In the genomic region with DNA sequence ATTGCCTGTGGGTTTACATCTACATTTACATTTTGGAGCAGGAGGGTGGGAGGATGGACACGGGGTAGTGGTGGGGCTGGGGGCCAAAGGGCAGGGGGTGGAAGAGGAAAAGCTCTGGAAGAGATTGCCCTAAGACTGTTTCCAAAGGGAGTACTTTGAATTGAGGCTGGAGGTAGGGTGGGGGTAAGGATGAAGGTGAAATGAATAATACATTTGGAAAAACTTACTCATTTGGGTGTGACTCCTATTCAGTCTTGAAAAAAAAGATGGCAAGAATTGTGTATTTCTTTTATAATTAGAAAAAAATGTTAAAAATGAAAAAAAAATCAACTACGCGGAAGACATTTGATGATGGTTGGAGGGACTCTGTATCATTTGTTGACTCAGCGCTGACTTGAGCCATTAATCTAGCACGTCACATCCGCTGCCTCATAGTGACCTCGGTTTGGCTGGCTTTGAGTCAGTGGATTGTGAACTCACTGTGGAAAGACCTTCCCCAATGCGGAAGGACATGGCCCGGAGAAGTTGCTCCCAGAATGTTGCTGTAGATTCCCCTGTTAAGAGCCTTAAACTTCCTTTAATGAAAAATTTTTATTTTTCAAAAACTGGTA, we compare ENCODE assay signal across 9 cellular contexts. TPM values are rescaled to one million over a fixed set of nuclear protein-coding genes. Genes with fewer than 3 reads are reported as not detected.
A peak's percentile ranks its signal among the peaks of the same experiment; 100 is the strongest.
DNase-seq lines count a peak whose midpoint lies in the region; ATAC-seq and TF ChIP-seq lines count a peak whose summit lies in the region.
"Had no signal": no experiment of that assay in that cellular context is flagged by ENCODE, and none has a peak within 500 bp of the region (broad histone marks: within the 10 kb centered on the region; RNA-seq: fewer than 3 reads in every experiment).

No MANE protein-coding gene starts in this region.

- no peak overlapping the region for H3K27ac Mint-ChIP-seq in endothelial cell (ENCODE audit: unreplicated experiment)

- CTCF ChIA-PET in AG04449 (lab: Yijun Ruan, JAX) = interaction anchor here (1.0 to 3.6 kb wide), 3 partner anchors 33 to 73 kb away, joined by 4 to 13 read pairs (median 4); no protein-coding TSS in a partner anchor

- H3K27ac ChIP-seq in mucosa of rectum (ENCODE audit: low read depth in 2 of 2, low read length in 2 of 2) = peak overlapping the region; percentile 0 to 44
- H3K27ac ChIP-seq: C4-2B had no signal

- no peak overlapping the region for H3K9ac ChIP-seq in mucosa of rectum (ENCODE audit: low read depth in 1 of 2, low read length in 2 of 2)

- H3K4me1 ChIP-seq in mucosa of rectum (ENCODE audit: control insufficient read depth in 2 of 2, insufficient read depth in 2 of 2, low read length in 2 of 2) = no peaks in the 10 kb centered on the region

- H3K36me3 ChIP-seq in mucosa of rectum (ENCODE audit: control insufficient read depth in 2 of 2, insufficient read depth in 2 of 2, low read length in 2 of 2) = no peaks in the 10 kb centered on the region

- H3K27me3 Mint-ChIP-seq in endothelial cell (ENCODE audit: unreplicated experiment) = no peaks in the 10 kb centered on the region

- peaks cover 6% of the 10 kb centered on the region for H3K4me1 Mint-ChIP-seq in endothelial cell (ENCODE audit: unreplicated experiment)

- H3K9me3 Mint-ChIP-seq in endothelial cell (ENCODE audit: unreplicated experiment) = no peaks in the 10 kb centered on the region

- H3K4me3 ChIP-seq in AG04449 (ENCODE audit: low read depth, low read length) (no peak overlapping the region), epithelial cell of esophagus (ENCODE audit: low read length) (no peak overlapping the region), mucosa of rectum (ENCODE audit: low read length in 2 of 2) (no peak overlapping the region)

- POLR2A ChIA-PET in AG04449 (lab: Yijun Ruan, JAX) = interaction anchor here (0.8 kb wide), 1 partner anchor 16 kb away, joined by 3 read pairs; no protein-coding TSS in a partner anchor

- peak; percentile 91 for DNase-seq in AG04449 (ENCODE audit: low read depth, low spot score)
- peak; percentile 18 for DNase-seq in NCI-H69 (lab: John Stamatoyannopoulos, UW)
- DNase-seq in epithelial cell of esophagus (ENCODE audit: low read depth) = peak; percentile 96
- no peak for DNase-seq in endothelial cell (ENCODE audit: low spot score)
- no peak for DNase-seq in DMS53 treated with DMSO at 0.1 percent for 48 hours (lab: John Stamatoyannopoulos, UW; ENCODE audit: unreplicated experiment)
- no peak for DNase-seq in NCI-H1436 treated with DMSO at 0.1 percent for 48 hours (lab: John Stamatoyannopoulos, UW)

- no peak for TF ChIP-seq CTCF in AG04449 (IDR thresholded peaks at IDR 0.05; ENCODE audit: insufficient read depth, low read length, missing control alignments)
- no peak for TF ChIP-seq CTCF in epithelial cell of esophagus (IDR thresholded peaks at IDR 0.05; ENCODE audit: insufficient read depth, low read depth, low read length, missing control alignments)
- no peak for TF ChIP-seq CTCF in endothelial cell (IDR thresholded peaks at IDR 0.05; ENCODE audit: unreplicated experiment)

- H3K9me3 ChIP-seq in mucosa of rectum (ENCODE audit: control insufficient read depth in 2 of 2, low read length in 2 of 2) = no peaks in the 10 kb centered on the region

- no peak overlapping the region for H3K4me3 Mint-ChIP-seq in endothelial cell (ENCODE audit: unreplicated experiment)

- no peaks in the 10 kb centered on the region for H3K27me3 ChIP-seq in mucosa of rectum (ENCODE audit: control insufficient read depth in 2 of 2, insufficient read depth in 2 of 2, low read length in 2 of 2)

- no peak for ATAC-seq in HG03432 (IDR thresholded peaks at IDR 0.05; ENCODE audit: unreplicated experiment)

- H3K36me3 Mint-ChIP-seq in endothelial cell (ENCODE audit: low read depth, unreplicated experiment) = no peaks in the 10 kb centered on the region

RNA-seq across cellular contexts. Expression of a gene that starts 2.8 kb away (rescaled TPM):
- not detected for total RNA-seq in endothelial cell (ENCODE audit: unreplicated experiment)

RNA-seq across cellular contexts. Expression of a gene that starts 17.8 kb away (rescaled TPM):
- not detected for total RNA-seq in endothelial cell (ENCODE audit: unreplicated experiment)

Comparison
In these comparisons a context has a peak if more than half of its experiments do, and no peak if none do; other contexts are left out.
1. DNase-seq: peak in AG04449 (single experiment), NCI-H69 (single experiment) and epithelial cell of esophagus (single experiment); none in endothelial cell (single experiment), DMS53 treated with DMSO at 0.1 percent for 48 hours (single experiment) and NCI-H1436 treated with DMSO at 0.1 percent for 48 hours (single experiment).